Comparison of ENCODE assay signal across 23 cellular contexts in genomic region chr4:109640644-109641043, GRCh38.
DNase-seq lines count a peak whose midpoint lies in the region; ATAC-seq, FAIRE-seq and TF ChIP-seq lines count a peak whose summit lies in the region.
"Had no signal": no experiment of that assay in that cellular context is flagged by ENCODE, and none has a peak within 500 bp of the region (broad histone marks: within the 10 kb centered on the region; RNA-seq: fewer than 3 reads in every experiment).

No MANE protein-coding gene starts in this region.

- peak overlapping the region; percentile 80 for H3K4me2 ChIP-seq in OCI-LY3 (ENCODE audit: low read length)

- no peak for ATAC-seq in naive thymus-derived CD8-positive, alpha-beta T cell
- no peak for ATAC-seq in HG03439 (IDR thresholded peaks at IDR 0.05; ENCODE audit: unreplicated experiment)
- ATAC-seq: activated CD8-positive, alpha-beta memory T cell treated with anti-CD3 and anti-CD28 coated beads, Interleukin-2, amount 10 ng/mL, durations not matched to agents 7 days and 5 days; sciatic nerve had no signal

- H3K27me3 Mint-ChIP-seq in activated naive CD4-positive, alpha-beta T cell treated with anti-CD3 and anti-CD28 coated beads, Interleukin-2, amount 50 U/mL, for 24 hours: no peaks in the 10 kb centered on the region
- no peaks in the 10 kb centered on the region for H3K27me3 Mint-ChIP-seq in naive thymus-derived CD8-positive, alpha-beta T cell
- H3K27me3 Mint-ChIP-seq: activated CD8-positive, alpha-beta memory T cell treated with anti-CD3 and anti-CD28 coated beads, Interleukin-2, amount 10 ng/mL, durations not matched to agents 7 days and 5 days had no signal

- peak overlapping the region; percentile 54 for H3K27ac ChIP-seq in OCI-LY3 (ENCODE audit: low read length)
- H3K27ac ChIP-seq: prostate gland, RWPE1, suprapubic skin had no signal

- H4K20me1 ChIP-seq in OCI-LY3 (ENCODE audit: insufficient read depth, low read length): no peaks in the 10 kb centered on the region

- H3K9me3 ChIP-seq in OCI-LY3 (ENCODE audit: insufficient read depth, low read length): no peaks in the 10 kb centered on the region
- H3K9me3 ChIP-seq: HAP-1, MG63, prostate gland, suprapubic skin had no signal

- H2AFZ ChIP-seq in OCI-LY3 (ENCODE audit: low read depth, low read length): peak overlapping the region; percentile 67; the same call in 1 of the 2 replicates

- peaks cover 16% of the 10 kb centered on the region for H3K4me1 ChIP-seq in OCI-LY3 (ENCODE audit: low read length)
- H3K4me1 ChIP-seq: prostate gland, suprapubic skin had no signal

- DNase-seq in activated naive CD4-positive, alpha-beta T cell treated with anti-CD3 and anti-CD28 coated beads, Interleukin-2, amount 50 U/mL, for 16 hours: no peak
- DNase-seq in GM18507 (ENCODE audit: extremely low spot score, insufficient read length, low read depth): no peak
- DNase-seq in naive thymus-derived CD8-positive, alpha-beta T cell: no peak
- DNase-seq in AG08395 (ENCODE audit: low spot score): no peak
- DNase-seq in mucosa of gallbladder (ENCODE audit: low spot score): no peak
- DNase-seq: activated CD8-positive, alpha-beta memory T cell treated with anti-CD3 and anti-CD28 coated beads, Interleukin-2, amount 10 ng/mL, durations not matched to agents 7 days and 5 days; activated effector memory CD4-positive, alpha-beta T cell treated with Interleukin-2 at 50 U/mL for 16 hours; amygdala; C1 segment of cervical spinal cord; EL; KG1; MG63; NCI-H2081; stimulated activated CD4-positive, alpha-beta T cell treated with anti-CD3 and anti-CD28 coated beads, Interleukin-12 subunit alpha, Interleukin-12 subunit beta, amount 100 ng/mL, for 4 hours; stimulated activated CD4-positive, alpha-beta T cell treated with anti-CD3 and anti-CD28 coated beads, Interleukin-4, amount 100 ng/mL, for 1 hour had no signal

- peak overlapping the region; percentile 23; the same call in 1 of the 2 replicates for H3K9ac ChIP-seq in OCI-LY3 (ENCODE audit: low read length)

- peak overlapping the region; percentile 51 for H3K4me3 Mint-ChIP-seq in activated naive CD4-positive, alpha-beta T cell treated with anti-CD3 and anti-CD28 coated beads, Interleukin-2, amount 50 U/mL, for 24 hours
- H3K4me3 Mint-ChIP-seq in naive thymus-derived CD8-positive, alpha-beta T cell: peak overlapping the region in 3 of 10 donors; percentile 16 to 26 (median 17)
- H3K4me3 Mint-ChIP-seq: activated CD8-positive, alpha-beta memory T cell treated with anti-CD3 and anti-CD28 coated beads, Interleukin-2, amount 10 ng/mL, durations not matched to agents 7 days and 5 days had no signal

- no peaks in the 10 kb centered on the region for H3K27me3 ChIP-seq in OCI-LY3 (ENCODE audit: low read depth, low read length)
- H3K27me3 ChIP-seq: MG63, suprapubic skin had no signal

- H3K4me3 ChIP-seq in OCI-LY3 (ENCODE audit: low read length): peak overlapping the region; percentile 64
- H3K4me3 ChIP-seq: HAP-1, MG63, prostate gland, suprapubic skin had no signal

- peaks cover 58% of the 10 kb centered on the region for H3K4me1 Mint-ChIP-seq in activated naive CD4-positive, alpha-beta T cell treated with anti-CD3 and anti-CD28 coated beads, Interleukin-2, amount 50 U/mL, for 24 hours
- peaks cover 26 to 69% (median 53%) of the 10 kb centered on the region in 4 donors for H3K4me1 Mint-ChIP-seq in naive thymus-derived CD8-positive, alpha-beta T cell

- peaks cover 12% of the 10 kb centered on the region for H3K9me3 Mint-ChIP-seq in activated naive CD4-positive, alpha-beta T cell treated with anti-CD3 and anti-CD28 coated beads, Interleukin-2, amount 50 U/mL, for 24 hours
- peaks cover 0 to 20% (median 6%) of the 10 kb centered on the region in 9 donors for H3K9me3 Mint-ChIP-seq in naive thymus-derived CD8-positive, alpha-beta T cell

- peak; percentile 59 for FAIRE-seq in GM18507 (lab: Jason Lieb, UNC)

- peak overlapping the region; percentile 89 for H3K27ac Mint-ChIP-seq in activated naive CD4-positive, alpha-beta T cell treated with anti-CD3 and anti-CD28 coated beads, Interleukin-2, amount 50 U/mL, for 24 hours
- H3K27ac Mint-ChIP-seq in naive thymus-derived CD8-positive, alpha-beta T cell: peak overlapping the region; percentile 2 to 92 (median 71)
- H3K27ac Mint-ChIP-seq: activated CD8-positive, alpha-beta memory T cell treated with anti-CD3 and anti-CD28 coated beads, Interleukin-2, amount 10 ng/mL, durations not matched to agents 7 days and 5 days had no signal

- no peak for TF ChIP-seq CTCF in OCI-LY3 (IDR thresholded peaks at IDR 0.05; ENCODE audit: low read depth, low read length)

- POLR2A ChIA-PET in naive thymus-derived CD8-positive, alpha-beta T cell (lab: Charles Lee): interaction anchor here (0.6 to 1.1 kb wide), 3 partner anchors 10 to 81 kb away, joined by 3 to 4 read pairs (median 3); partner anchors contain the start of gene MCUB

- peaks cover 3% of the 10 kb centered on the region for H3K36me3 ChIP-seq in OCI-LY3 (replicated peaks; ENCODE audit: low read depth, low read length)
- H3K36me3 ChIP-seq: HAP-1, MG63, prostate gland, suprapubic skin had no signal

- H3K79me2 ChIP-seq in OCI-LY3 (ENCODE audit: low read length): no peaks in the 10 kb centered on the region

- H3K36me3 Mint-ChIP-seq in activated naive CD4-positive, alpha-beta T cell treated with anti-CD3 and anti-CD28 coated beads, Interleukin-2, amount 50 U/mL, for 24 hours: peaks cover 20% of the 10 kb centered on the region
- peaks cover 15 to 40% (median 29%) of the 10 kb centered on the region in 3 donors for H3K36me3 Mint-ChIP-seq in naive thymus-derived CD8-positive, alpha-beta T cell
